33 cellular contexts compared by ENCODE assay signal in genomic region chr13:102214956-102215355, GRCh38.
"Had no signal": no experiment of that assay in that cellular context is flagged by ENCODE, and none has a peak within 500 bp of the region (broad histone marks: within the 10 kb centered on the region; RNA-seq: fewer than 3 reads in every experiment).

No MANE protein-coding gene starts in this region.

- DNase-seq: Karpas-422, Kasumi-1, MG63, MM.1S, MV-4-11, NCI-H1048, NCI-H1092, NCI-H1092 treated with DMSO at 0.1 percent for 48 hours, NCI-H1105, NCI-H1105 treated with DMSO at 0.1 percent for 48 hours, NCI-H1417, NCI-H1417 treated with DMSO at 0.1 percent for 48 hours, NCI-H1436, NCI-H1436 treated with DMSO at 0.1 percent for 48 hours, NCI-H146, NCI-H1694, NCI-H1694 treated with DMSO at 0.1 percent for 48 hours, NCI-H187, NCI-H187 treated with DMSO at 0.1 percent for 48 hours, NCI-H1930, NCI-H2029, NCI-H2029 treated with DMSO at 0.1 percent for 48 hours, NCI-H2081, NCI-H2081 treated with DMSO at 0.1 percent for 48 hours, NCI-H2107, NCI-H2171, NCI-H2171 treated with DMSO at 0.1 percent for 48 hours, NCI-H2227 treated with DMSO at 0.1 percent for 48 hours, NCI-H226, NCI-H446, NCI-H446 treated with DMSO at 0.1 percent for 48 hours, NCI-H510A, NCI-H510A treated with DMSO at 0.1 percent for 48 hours had no signal
